1 cellular context compared by ENCODE assay signal in the genomic region with DNA sequence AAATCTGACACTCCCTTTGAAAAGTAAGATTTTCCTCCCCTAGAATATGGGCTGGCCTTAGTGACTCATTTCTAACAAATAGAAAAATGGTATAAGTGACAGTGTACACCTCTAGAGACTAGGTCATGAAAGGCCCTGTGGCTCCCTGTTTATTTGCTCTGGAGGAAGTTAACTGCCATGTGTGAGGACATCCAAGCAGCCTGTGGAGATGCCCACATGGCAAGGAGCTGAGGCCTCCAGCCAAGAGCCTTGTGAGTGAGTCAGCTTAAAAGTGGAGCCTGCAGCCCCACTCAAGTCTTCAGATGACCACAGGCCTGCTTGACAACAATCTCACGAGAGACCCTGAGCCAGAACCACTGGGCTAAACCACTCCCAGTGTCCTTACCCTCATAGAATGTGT.
TF ChIP-seq lines count a peak whose summit lies in the region.

No MANE protein-coding gene starts in this region.

TF ChIP-seq in IMR-90, 13 proteins besides CTCF, POLR2A, EP300 and RAD21:
- no peak for TF ChIP-seq RFX5 (IDR thresholded peaks at IDR 0.05; ENCODE audit: low read depth, low read length)
